ENCODE assay signal across 12 cellular contexts in genomic region chr17:43233307-43233706, GRCh38. TPM values are rescaled to one million over a fixed set of nuclear protein-coding genes. Genes with fewer than 3 reads are reported as not detected.
"Had no signal": no experiment of that assay in that cellular context is flagged by ENCODE, and none has a peak within 500 bp of the region (broad histone marks: within the 10 kb centered on the region; RNA-seq: fewer than 3 reads in every experiment).

No MANE protein-coding gene starts in this region.

RNA-seq across cellular contexts. Expression of gene RNU2-1, which starts 0.5 kb away (rescaled TPM):
- total RNA-seq: ascending aorta, body of pancreas, breast epithelium, cerebellum had no signal
- polyA plus RNA-seq: adipose tissue had no signal

RNA-seq across cellular contexts. Expression of gene CCDC200, which starts 4.9 kb away (rescaled TPM):
- total RNA-seq: activated CD4-positive, alpha-beta memory T cell treated with anti-CD3 and anti-CD28 coated beads for 36 hours; activated CD8-positive, alpha-beta T cell treated with anti-CD3 and anti-CD28 coated beads for 36 hours; activated T-helper 2 cell treated with anti-CD3 and anti-CD28 coated beads, Interferon-gamma antibody, Interleukin-2, Interleukin-4, amounts not matched to agents 10 μg/mL and 5 μg/mL and 100 μg/mL, durations not matched to agents 14 hours and 24 hours and 36 hours; ascending aorta; body of pancreas; breast epithelium; cardiac septum; cerebellum; T-cell; T-helper 2 cell treated with Interferon-gamma antibody and Interleukin-4, amounts not matched to agents 100 ng/mL and 5 ng/mL, for 36 hours; WTC11 had no signal
